In the genomic region with DNA sequence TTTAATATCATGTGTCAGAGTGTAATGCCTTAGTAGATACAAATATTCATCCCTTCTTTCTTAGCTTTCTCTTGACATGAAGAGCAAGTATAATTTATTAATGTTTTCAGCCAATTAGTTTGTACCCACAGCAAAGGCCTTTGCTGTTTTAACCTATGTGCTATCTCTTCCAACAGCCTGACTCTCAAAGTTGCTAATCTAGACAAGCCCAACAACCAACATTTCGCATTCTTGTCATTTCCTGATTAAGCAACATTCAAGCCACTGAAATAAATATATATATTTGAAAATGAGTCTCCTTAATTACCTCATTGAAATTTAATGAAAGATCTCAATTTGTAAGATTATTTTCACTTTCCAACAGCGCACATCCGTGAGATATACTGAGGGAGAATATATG, we compare ENCODE assay signal across 28 cellular contexts.
"Had no signal": no experiment of that assay in that cellular context is flagged by ENCODE, and none has a peak within 500 bp of the region (broad histone marks: within the 10 kb centered on the region; RNA-seq: fewer than 3 reads in every experiment).

No MANE protein-coding gene starts in this region.

- H3K9me3 ChIP-seq: colonic mucosa, esophagus squamous epithelium, gastrocnemius medialis, prostate gland, right atrium auricular region, suprapubic skin, transverse colon, upper lobe of right lung, uterus had no signal

- H3K27ac ChIP-seq: colonic mucosa, esophagus squamous epithelium, gastrocnemius medialis, heart left ventricle, hepatocyte, left lung, prostate gland, right atrium auricular region, suprapubic skin, transverse colon, upper lobe of right lung, uterus had no signal

- H3K4me3 Mint-ChIP-seq: dendritic cell treated with granulocyte-macrophage colony-stimulating factor and Interleukin-4, amounts not matched to agents 40 ng/mL and 50 ng/mL, for 4 days; naive thymus-derived CD8-positive, alpha-beta T cell; nephron progenitor cell; stimulated activated naive CD8-positive, alpha-beta T cell treated with anti-CD3 and anti-CD28 coated beads, Interleukin-15, amount 100 ng/mL, for 72 hours had no signal

- ATAC-seq: gastrocnemius medialis; heart left ventricle; left cardiac atrium; left lung; naive thymus-derived CD8-positive, alpha-beta T cell; sciatic nerve; stimulated activated naive CD8-positive, alpha-beta T cell treated with anti-CD3 and anti-CD28 coated beads, Interleukin-15, amount 100 ng/mL, for 72 hours; upper lobe of right lung had no signal

- H3K4me1 ChIP-seq: colonic mucosa, gastrocnemius medialis, uterus had no signal

- H3K27me3 Mint-ChIP-seq: dendritic cell treated with granulocyte-macrophage colony-stimulating factor and Interleukin-4, amounts not matched to agents 40 ng/mL and 50 ng/mL, for 4 days; naive thymus-derived CD8-positive, alpha-beta T cell; stimulated activated naive CD8-positive, alpha-beta T cell treated with anti-CD3 and anti-CD28 coated beads, Interleukin-15, amount 100 ng/mL, for 72 hours had no signal

- H3K9me3 Mint-ChIP-seq: dendritic cell treated with granulocyte-macrophage colony-stimulating factor and Interleukin-4, amounts not matched to agents 40 ng/mL and 50 ng/mL, for 4 days; stimulated activated naive CD8-positive, alpha-beta T cell treated with anti-CD3 and anti-CD28 coated beads, Interleukin-15, amount 100 ng/mL, for 72 hours had no signal

- DNase-seq: colonic mucosa; effector memory CD4-positive, alpha-beta T cell; erythroblast; esophagus squamous epithelium; gastrocnemius medialis; heart left ventricle; left cardiac atrium; left lung; mesenchymal stem cell; naive thymus-derived CD8-positive, alpha-beta T cell; nephron progenitor cell; nucleus accumbens; stimulated activated CD4-positive, alpha-beta T cell treated with anti-CD3 and anti-CD28 coated beads, Interleukin-12 subunit alpha, Interleukin-12 subunit beta, amount 100 ng/mL, for 4 hours; stimulated activated CD4-positive, alpha-beta T cell treated with anti-CD3 and anti-CD28 coated beads, Interleukin-1b, Interleukin-23, amount 100 ng/mL, for 48 hours; stimulated activated CD4-positive, alpha-beta T cell treated with anti-CD3 and anti-CD28 coated beads, Interleukin-4, amount 100 ng/mL, for 1 hour; stimulated activated CD8-positive, alpha-beta memory T cell treated with anti-CD3 and anti-CD28 coated beads, Interleukin-4, amount 100 ng/mL, for 48 hours; stimulated activated naive CD4-positive, alpha-beta T cell; stimulated activated naive CD8-positive, alpha-beta T cell treated with anti-CD3 and anti-CD28 coated beads, Interleukin-15, amount 100 ng/mL, for 72 hours; transverse colon; upper lobe of right lung; uterus had no signal

- H3K4me3 ChIP-seq: colonic mucosa, esophagus squamous epithelium, gastrocnemius medialis, heart left ventricle, hepatocyte, left lung, prostate gland, right atrium auricular region, smooth muscle cell, suprapubic skin, transverse colon, upper lobe of right lung, uterus had no signal

- H3K36me3 ChIP-seq: colonic mucosa, esophagus squamous epithelium, gastrocnemius medialis, prostate gland, right atrium auricular region, suprapubic skin, transverse colon, upper lobe of right lung, uterus had no signal

- H3K27me3 ChIP-seq: colonic mucosa, esophagus squamous epithelium, gastrocnemius medialis, heart left ventricle, hepatocyte, left lung, right atrium auricular region, suprapubic skin, transverse colon, upper lobe of right lung, uterus had no signal

- H3K27ac Mint-ChIP-seq: dendritic cell treated with granulocyte-macrophage colony-stimulating factor and Interleukin-4, amounts not matched to agents 40 ng/mL and 50 ng/mL, for 4 days; naive thymus-derived CD8-positive, alpha-beta T cell; nephron progenitor cell; stimulated activated naive CD8-positive, alpha-beta T cell treated with anti-CD3 and anti-CD28 coated beads, Interleukin-15, amount 100 ng/mL, for 72 hours had no signal
